Comparison of ENCODE assay signal across 3 cellular contexts in the genomic region with DNA sequence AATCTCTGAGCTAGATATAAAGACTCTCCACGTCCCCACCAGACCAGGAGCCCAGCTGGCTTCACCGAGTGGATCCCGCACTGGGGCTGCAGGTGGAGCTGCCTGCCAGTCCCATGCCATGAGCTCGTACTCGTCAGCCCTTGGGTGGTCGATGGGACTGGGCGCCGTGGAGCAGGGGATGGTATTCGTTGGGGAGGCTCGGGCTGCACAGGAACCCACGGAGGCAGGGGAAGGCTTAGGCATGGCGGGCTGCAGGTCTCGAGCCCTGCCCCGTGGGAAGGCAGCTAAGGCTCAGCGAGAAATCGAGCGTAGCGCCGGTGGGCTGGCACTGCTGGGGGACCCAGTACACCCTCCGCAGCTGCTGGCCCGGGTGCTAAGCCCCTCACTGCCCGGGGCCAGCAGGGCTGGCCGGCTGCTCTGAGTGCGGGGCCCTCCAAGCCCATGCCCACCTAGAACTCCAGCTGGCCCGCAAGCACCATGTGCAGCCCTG. TPM values are rescaled to one million over a fixed set of nuclear protein-coding genes. Genes with fewer than 3 reads are reported as not detected.
"Had no signal": no experiment of that assay in that cellular context is flagged by ENCODE, and none has a peak within 500 bp of the region (broad histone marks: within the 10 kb centered on the region; RNA-seq: fewer than 3 reads in every experiment).

No MANE protein-coding gene starts in this region.

RNA-seq across cellular contexts. Expression of a gene that starts 40.7 kb away (rescaled TPM):
- total RNA-seq: HepG2, HT-29, IMR-90 had no signal
